In the genomic region with DNA sequence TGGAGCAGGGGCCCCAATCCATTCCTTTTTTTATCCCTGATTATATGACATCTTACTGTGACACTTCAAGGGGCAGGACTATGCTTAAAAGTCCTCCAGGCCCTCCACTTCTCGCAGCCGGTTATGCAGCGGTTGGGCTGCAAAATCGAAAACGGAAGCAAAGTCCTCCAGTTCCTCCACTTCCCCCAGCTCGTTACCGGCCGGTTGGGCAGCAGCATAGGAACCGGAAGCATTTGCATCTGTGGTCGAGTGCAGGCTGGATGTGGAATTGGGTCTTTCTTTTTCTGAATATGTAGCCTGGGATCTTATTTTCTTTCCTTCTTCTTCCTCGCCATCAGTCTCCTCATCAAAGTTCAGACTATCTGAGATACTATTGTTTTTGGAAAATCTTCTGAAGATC, we compare ENCODE assay signal across 25 cellular contexts. TPM values are rescaled to one million over a fixed set of nuclear protein-coding genes. Genes with fewer than 3 reads are reported as not detected.
"Had no signal": no experiment of that assay in that cellular context is flagged by ENCODE, and none has a peak within 500 bp of the region (broad histone marks: within the 10 kb centered on the region; RNA-seq: fewer than 3 reads in every experiment).

No MANE protein-coding gene starts in this region.

- ATAC-seq: natural killer cell; right lobe of liver; stimulated activated memory B cell treated with anti-CD40 and anti-IgM and Interleukin-4, amounts not matched to agents 10 μg/mL and 1 μg/mL and 100 μg/mL, for 72 hours; stimulated activated naive CD8-positive, alpha-beta T cell treated with anti-CD3 and anti-CD28 coated beads, Interleukin-15, amount 100 ng/mL, for 72 hours had no signal

- H3K27ac Mint-ChIP-seq: immature natural killer cell; mesothelial cell of epicardium; naive B cell; natural killer cell; progenitor cell of endocrine pancreas; stimulated activated memory B cell treated with anti-CD40 and anti-IgM and Interleukin-4, amounts not matched to agents 10 μg/mL and 1 μg/mL and 100 μg/mL, for 72 hours; stimulated activated naive CD8-positive, alpha-beta T cell treated with anti-CD3 and anti-CD28 coated beads, Interleukin-15, amount 100 ng/mL, for 72 hours had no signal

- H3K4me1 Mint-ChIP-seq: immature natural killer cell; mesothelial cell of epicardium; naive B cell; natural killer cell; stimulated activated memory B cell treated with anti-CD40 and anti-IgM and Interleukin-4, amounts not matched to agents 10 μg/mL and 1 μg/mL and 100 μg/mL, for 72 hours; stimulated activated naive CD8-positive, alpha-beta T cell treated with anti-CD3 and anti-CD28 coated beads, Interleukin-15, amount 100 ng/mL, for 72 hours had no signal

- H3K36me3 Mint-ChIP-seq: mesothelial cell of epicardium; naive B cell; natural killer cell; stimulated activated memory B cell treated with anti-CD40 and anti-IgM and Interleukin-4, amounts not matched to agents 10 μg/mL and 1 μg/mL and 100 μg/mL, for 72 hours had no signal

- H3K4me3 Mint-ChIP-seq: immature natural killer cell; mesothelial cell of epicardium; naive B cell; natural killer cell; stimulated activated memory B cell treated with anti-CD40 and anti-IgM and Interleukin-4, amounts not matched to agents 10 μg/mL and 1 μg/mL and 100 μg/mL, for 72 hours; stimulated activated naive CD8-positive, alpha-beta T cell treated with anti-CD3 and anti-CD28 coated beads, Interleukin-15, amount 100 ng/mL, for 72 hours had no signal

- H3K27me3 Mint-ChIP-seq: stimulated activated memory B cell treated with anti-CD40 and anti-IgM and Interleukin-4, amounts not matched to agents 10 μg/mL and 1 μg/mL and 100 μg/mL, for 72 hours; stimulated activated naive CD8-positive, alpha-beta T cell treated with anti-CD3 and anti-CD28 coated beads, Interleukin-15, amount 100 ng/mL, for 72 hours had no signal

- DNase-seq: immature natural killer cell; islet precursor cell; left ventricle myocardium inferior; mesendoderm; naive B cell; natural killer cell; ovary; right lobe of liver; stimulated activated CD4-positive, alpha-beta T cell treated with anti-CD3 and anti-CD28 coated beads, Interleukin-1b, Interleukin-23, amount 100 ng/mL, for 48 hours; stimulated activated CD4-positive, alpha-beta T cell treated with anti-CD3 and anti-CD28 coated beads, Interleukin-2, amount 100 ng/mL, for 48 hours; stimulated activated CD4-positive, alpha-beta T cell treated with anti-CD3 and anti-CD28 coated beads, Interleukin-4, amount 100 ng/mL, for 4 hours; stimulated activated CD8-positive, alpha-beta memory T cell treated with anti-CD3 and anti-CD28 coated beads, Interleukin-4, amount 100 ng/mL, for 48 hours; stimulated activated naive CD4-positive, alpha-beta T cell treated with Interleukin-2 at 50 U/mL for 16 hours; stimulated activated naive CD8-positive, alpha-beta T cell treated with anti-CD3 and anti-CD28 coated beads, Interleukin-15, amount 100 ng/mL, for 72 hours; substantia nigra; thyroid gland; transverse colon; upper lobe of left lung had no signal

- H3K9me3 Mint-ChIP-seq: mesothelial cell of epicardium; natural killer cell; stimulated activated memory B cell treated with anti-CD40 and anti-IgM and Interleukin-4, amounts not matched to agents 10 μg/mL and 1 μg/mL and 100 μg/mL, for 72 hours; stimulated activated naive CD8-positive, alpha-beta T cell treated with anti-CD3 and anti-CD28 coated beads, Interleukin-15, amount 100 ng/mL, for 72 hours had no signal

RNA-seq across cellular contexts. Expression of gene OXGR1, which starts 46.1 kb away (rescaled TPM):
- total RNA-seq: kidney epithelial cell, left ventricle myocardium inferior, mononuclear cell, natural killer cell, progenitor cell of endocrine pancreas, pulmonary artery endothelial cell, renal cortical epithelial cell, right lobe of liver had no signal
